Comparison of ENCODE assay signal across 8 cellular contexts in genomic region chr11:112321521-112322172, GRCh38.
DNase-seq lines count a peak whose midpoint lies in the region; ATAC-seq and TF ChIP-seq lines count a peak whose summit lies in the region.

No MANE protein-coding gene starts in this region.

- H3K4me1 Mint-ChIP-seq in activated T-helper 1 cell treated with anti-CD3 and anti-CD28 coated beads, Interleukin-12 subunit alpha, Interleukin-12 subunit beta, Interleukin-2, Interleukin-4 antibody, amounts not matched to agents 30 ng/mL and 10 ng/mL and 1 ng/mL, durations not matched to agents 14 hours and 24 hours and 36 hours (ENCODE audit: low read depth): peaks cover 5% of the 10 kb centered on the region
- H3K4me1 Mint-ChIP-seq in activated CD4-positive, alpha-beta T cell treated with anti-CD3 and anti-CD28 coated beads, Interleukin-2, amount 10 ng/mL, durations not matched to agents 24 days and 14 days: peaks cover 11% of the 10 kb centered on the region

- no peak overlapping the region for H3K9ac ChIP-seq in neural cell (ENCODE audit: low read length)

- H3F3A ChIP-seq in neural cell (ENCODE audit: insufficient read depth, low read length, poor library complexity, severe bottlenecking): no peaks in the 10 kb centered on the region

- no peak for TF ChIP-seq EP300 in neural cell (conservative IDR thresholded peaks at IDR 0.05; ENCODE audit: poor library complexity, severe bottlenecking)

- H3K27ac ChIP-seq in right atrium auricular region (peak overlapping the region in 1 of 2 donors; percentile 29), neural cell (ENCODE audit: low read length) (no peak overlapping the region)

- H3K27me3 Mint-ChIP-seq in activated T-helper 1 cell treated with anti-CD3 and anti-CD28 coated beads, Interleukin-12 subunit alpha, Interleukin-12 subunit beta, Interleukin-2, Interleukin-4 antibody, amounts not matched to agents 30 ng/mL and 10 ng/mL and 1 ng/mL, durations not matched to agents 14 hours and 24 hours and 36 hours (ENCODE audit: insufficient read depth): no peaks in the 10 kb centered on the region
- no peaks in the 10 kb centered on the region for H3K27me3 Mint-ChIP-seq in activated CD4-positive, alpha-beta T cell treated with anti-CD3 and anti-CD28 coated beads, Interleukin-2, amount 10 ng/mL, durations not matched to agents 24 days and 14 days

- H3K9me3 Mint-ChIP-seq in activated T-helper 1 cell treated with anti-CD3 and anti-CD28 coated beads, Interleukin-12 subunit alpha, Interleukin-12 subunit beta, Interleukin-2, Interleukin-4 antibody, amounts not matched to agents 30 ng/mL and 10 ng/mL and 1 ng/mL, durations not matched to agents 14 hours and 24 hours and 36 hours: no peaks in the 10 kb centered on the region
- H3K9me3 Mint-ChIP-seq in activated CD4-positive, alpha-beta T cell treated with anti-CD3 and anti-CD28 coated beads, Interleukin-2, amount 10 ng/mL, durations not matched to agents 24 days and 14 days: peaks cover 4% of the 10 kb centered on the region

- peaks cover 0 to 37% of the 10 kb centered on the region in 2 donors for H3K4me1 ChIP-seq in right atrium auricular region

- H3K4me3 ChIP-seq in right atrium auricular region: no peak overlapping the region
- no peak overlapping the region for H3K4me3 ChIP-seq in choroid plexus epithelial cell (ENCODE audit: low read depth, low read length)
- H3K4me3 ChIP-seq in neural cell (ENCODE audit: low read length): no peak overlapping the region

- H3K36me3 ChIP-seq in right atrium auricular region (no peaks in the 10 kb centered on the region), neural cell (ENCODE audit: insufficient read depth, low read length) (no peaks in the 10 kb centered on the region)

- no peak overlapping the region for H3K4me2 ChIP-seq in neural cell (ENCODE audit: low read length)

- no peak overlapping the region for H2AFZ ChIP-seq in neural cell (ENCODE audit: low read depth, low read length)

- no peak overlapping the region for H3K4me3 Mint-ChIP-seq in activated T-helper 1 cell treated with anti-CD3 and anti-CD28 coated beads, Interleukin-12 subunit alpha, Interleukin-12 subunit beta, Interleukin-2, Interleukin-4 antibody, amounts not matched to agents 30 ng/mL and 10 ng/mL and 1 ng/mL, durations not matched to agents 14 hours and 24 hours and 36 hours
- no peak overlapping the region for H3K4me3 Mint-ChIP-seq in activated CD4-positive, alpha-beta T cell treated with anti-CD3 and anti-CD28 coated beads, Interleukin-2, amount 10 ng/mL, durations not matched to agents 24 days and 14 days

- TF ChIP-seq RAD21 in neural cell (conservative IDR thresholded peaks at IDR 0.05): no peak

- peak; percentile 52 for ATAC-seq in Right ventricle myocardium inferior

- H3K27ac Mint-ChIP-seq in activated T-helper 1 cell treated with anti-CD3 and anti-CD28 coated beads, Interleukin-12 subunit alpha, Interleukin-12 subunit beta, Interleukin-2, Interleukin-4 antibody, amounts not matched to agents 30 ng/mL and 10 ng/mL and 1 ng/mL, durations not matched to agents 14 hours and 24 hours and 36 hours: no peak overlapping the region
- H3K27ac Mint-ChIP-seq in activated CD4-positive, alpha-beta T cell treated with anti-CD3 and anti-CD28 coated beads, Interleukin-2, amount 10 ng/mL, durations not matched to agents 24 days and 14 days: no peak overlapping the region

- H3K79me2 ChIP-seq in neural cell (replicated peaks; ENCODE audit: insufficient read depth, low read length): no peaks in the 10 kb centered on the region

- no peaks in the 10 kb centered on the region for H3K27me3 ChIP-seq in right atrium auricular region
- H3K27me3 ChIP-seq in neural cell (ENCODE audit: insufficient read depth, low read depth, low read length): no peaks in the 10 kb centered on the region

- no peaks in the 10 kb centered on the region for H3K36me3 Mint-ChIP-seq in activated T-helper 1 cell treated with anti-CD3 and anti-CD28 coated beads, Interleukin-12 subunit alpha, Interleukin-12 subunit beta, Interleukin-2, Interleukin-4 antibody, amounts not matched to agents 30 ng/mL and 10 ng/mL and 1 ng/mL, durations not matched to agents 14 hours and 24 hours and 36 hours (ENCODE audit: low read depth)
- H3K36me3 Mint-ChIP-seq in activated CD4-positive, alpha-beta T cell treated with anti-CD3 and anti-CD28 coated beads, Interleukin-2, amount 10 ng/mL, durations not matched to agents 24 days and 14 days (ENCODE audit: low read depth): no peaks in the 10 kb centered on the region

- no peaks in the 10 kb centered on the region for H4K20me1 ChIP-seq in neural cell (ENCODE audit: insufficient read depth)

- no peaks in the 10 kb centered on the region for H3K9me3 ChIP-seq in right atrium auricular region
- no peaks in the 10 kb centered on the region for H3K9me3 ChIP-seq in neural cell (ENCODE audit: low read length)

- TF ChIP-seq CTCF in right atrium auricular region (IDR thresholded peaks at IDR 0.05) (no peak), choroid plexus epithelial cell (conservative IDR thresholded peaks at IDR 0.05; ENCODE audit: low read depth, low read length) (no peak), neural cell (IDR thresholded peaks at IDR 0.05; ENCODE audit: poor library complexity, severe bottlenecking) (no peak), GM20000 (IDR thresholded peaks at IDR 0.05; ENCODE audit: extremely low read depth, missing control alignments) (no peak)

- intact Hi-C loops in Right ventricle myocardium inferior (cut with DNase I): no loop called here
- intact Hi-C loops in activated T-helper 1 cell treated with anti-CD3 and anti-CD28 coated beads, Interleukin-12 subunit alpha, Interleukin-12 subunit beta, Interleukin-2, Interleukin-4 antibody, amounts not matched to agents 30 ng/mL and 10 ng/mL and 1 ng/mL, durations not matched to agents 14 hours and 24 hours and 36 hours (cut with micrococcal nuclease): no loop called here
- intact Hi-C loops in activated CD4-positive, alpha-beta T cell treated with anti-CD3 and anti-CD28 coated beads, Interleukin-2, amount 10 ng/mL, durations not matched to agents 24 days and 14 days (cut with micrococcal nuclease): no loop called here

- no peaks in the 10 kb centered on the region for H3K9me2 ChIP-seq in neural cell (ENCODE audit: insufficient read depth, low read length)

- DNase-seq in Right ventricle myocardium inferior (ENCODE audit: missing footprints) (no peak), right atrium auricular region (ENCODE audit: low spot score) (no peak), NCI-H345 treated with DMSO at 0.1 percent for 48 hours (lab: John Stamatoyannopoulos, UW; ENCODE audit: unreplicated experiment) (peak; percentile 91), choroid plexus epithelial cell (ENCODE audit: low read depth) (peak; percentile 97), GM20000 (ENCODE audit: low spot score) (no peak)
- DNase-seq in activated T-helper 1 cell treated with anti-CD3 and anti-CD28 coated beads, Interleukin-12 subunit alpha, Interleukin-12 subunit beta, Interleukin-2, Interleukin-4 antibody, amounts not matched to agents 30 ng/mL and 10 ng/mL and 1 ng/mL, durations not matched to agents 14 hours and 24 hours and 36 hours (ENCODE audit: low spot score): no peak
- DNase-seq in activated CD4-positive, alpha-beta T cell treated with anti-CD3 and anti-CD28 coated beads, Interleukin-2, amount 10 ng/mL, durations not matched to agents 24 days and 14 days: no peak

TF ChIP-seq in neural cell, 6 proteins besides CTCF, POLR2A, EP300 and RAD21:
- TF ChIP-seq POLR2AphosphoS5 (IDR thresholded peaks at IDR 0.05) (peak; percentile 40), SMC3 (conservative IDR thresholded peaks at IDR 0.05; ENCODE audit: poor library complexity) (no peak)

Comparison
In these comparisons a context has a peak if more than half of its experiments do, and no peak if none do; other contexts are left out.
1. DNase-seq: peak in NCI-H345 treated with DMSO at 0.1 percent for 48 hours (single experiment) and choroid plexus epithelial cell (single experiment); none in Right ventricle myocardium inferior (single experiment), right atrium auricular region (single experiment), activated T-helper 1 cell treated with anti-CD3 and anti-CD28 coated beads, Interleukin-12 subunit alpha, Interleukin-12 subunit beta, Interleukin-2, Interleukin-4 antibody, amounts not matched to agents 30 ng/mL and 10 ng/mL and 1 ng/mL, durations not matched to agents 14 hours and 24 hours and 36 hours (single experiment), GM20000 (single experiment) and activated CD4-positive, alpha-beta T cell treated with anti-CD3 and anti-CD28 coated beads, Interleukin-2, amount 10 ng/mL, durations not matched to agents 24 days and 14 days (single experiment).